In the genomic region with DNA sequence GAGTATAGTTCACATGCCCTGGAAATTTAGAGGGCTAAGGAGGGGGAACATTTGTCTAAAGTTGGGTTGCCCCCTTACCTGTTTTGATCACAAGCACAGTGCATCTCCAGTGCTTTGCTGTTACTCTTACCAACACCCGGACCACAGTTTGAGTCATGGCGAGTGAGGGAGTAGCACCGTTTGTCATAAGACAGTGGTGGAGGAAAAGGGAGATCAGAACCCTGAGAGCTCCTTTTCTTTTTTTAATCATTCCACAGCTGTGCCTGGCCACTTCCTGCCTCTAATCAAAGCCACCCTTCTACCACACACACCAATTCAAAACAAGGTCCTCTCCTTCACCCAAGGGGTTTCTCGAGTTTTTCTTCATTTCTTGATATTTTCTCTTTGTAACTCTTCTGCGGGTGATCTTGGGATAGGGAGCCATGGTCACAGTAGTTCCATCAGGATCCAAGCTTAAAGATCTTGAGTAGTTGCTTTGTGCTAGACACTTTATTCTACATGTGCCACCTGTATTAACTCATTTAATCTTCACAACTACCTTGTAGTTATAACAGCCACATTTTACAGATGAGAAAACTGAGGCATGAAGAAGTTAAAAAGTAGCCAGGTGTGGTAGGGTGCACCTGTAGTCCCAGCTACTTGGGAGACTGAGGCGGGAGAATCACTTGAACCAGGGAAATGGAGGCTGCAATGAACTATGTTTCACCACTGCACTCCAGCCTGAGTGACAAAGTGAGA, we compare ENCODE assay signal across 1 cellular context.
TF ChIP-seq lines count a peak whose summit lies in the region.

No MANE protein-coding gene starts in this region.

TF ChIP-seq in H1, 55 proteins besides CTCF, POLR2A, EP300 and RAD21:
- TF ChIP-seq TAF7 (optimal IDR thresholded peaks at IDR 0.05; ENCODE audit: borderline replicate concordance, low read depth, low read length) (no peak), SIRT6 (IDR thresholded peaks at IDR 0.05; ENCODE audit: low read length) (no peak), POU5F1 (IDR thresholded peaks at IDR 0.05; ENCODE audit: low read depth, low read length) (no peak), CBX5 (IDR thresholded peaks at IDR 0.05; ENCODE audit: low read depth, low read length) (no peak), HDAC6 (IDR thresholded peaks at IDR 0.05; ENCODE audit: low read depth, low read length) (no peak), RNF2 (IDR thresholded peaks at IDR 0.05; ENCODE audit: borderline replicate concordance, low read depth, low read length, missing control alignments, poor library complexity, severe bottlenecking) (no peak), CHD1 (IDR thresholded peaks at IDR 0.05; ENCODE audit: low read depth, low read length) (no peak), NRF1 (IDR thresholded peaks at IDR 0.05; ENCODE audit: low read depth, low read length) (no peak), RBBP5 (IDR thresholded peaks at IDR 0.05; ENCODE audit: borderline replicate concordance, low read depth, low read length) (no peak), KDM4A (IDR thresholded peaks at IDR 0.05; ENCODE audit: low read depth, low read length, severe bottlenecking) (no peak), KDM5A (IDR thresholded peaks at IDR 0.05; ENCODE audit: low read length) (no peak), BRCA1 (IDR thresholded peaks at IDR 0.05; ENCODE audit: low read depth, low read length) (no peak), SRF (IDR thresholded peaks at IDR 0.05; ENCODE audit: low read depth, low read length) (no peak)
- TF ChIP-seq, protein P1, sequence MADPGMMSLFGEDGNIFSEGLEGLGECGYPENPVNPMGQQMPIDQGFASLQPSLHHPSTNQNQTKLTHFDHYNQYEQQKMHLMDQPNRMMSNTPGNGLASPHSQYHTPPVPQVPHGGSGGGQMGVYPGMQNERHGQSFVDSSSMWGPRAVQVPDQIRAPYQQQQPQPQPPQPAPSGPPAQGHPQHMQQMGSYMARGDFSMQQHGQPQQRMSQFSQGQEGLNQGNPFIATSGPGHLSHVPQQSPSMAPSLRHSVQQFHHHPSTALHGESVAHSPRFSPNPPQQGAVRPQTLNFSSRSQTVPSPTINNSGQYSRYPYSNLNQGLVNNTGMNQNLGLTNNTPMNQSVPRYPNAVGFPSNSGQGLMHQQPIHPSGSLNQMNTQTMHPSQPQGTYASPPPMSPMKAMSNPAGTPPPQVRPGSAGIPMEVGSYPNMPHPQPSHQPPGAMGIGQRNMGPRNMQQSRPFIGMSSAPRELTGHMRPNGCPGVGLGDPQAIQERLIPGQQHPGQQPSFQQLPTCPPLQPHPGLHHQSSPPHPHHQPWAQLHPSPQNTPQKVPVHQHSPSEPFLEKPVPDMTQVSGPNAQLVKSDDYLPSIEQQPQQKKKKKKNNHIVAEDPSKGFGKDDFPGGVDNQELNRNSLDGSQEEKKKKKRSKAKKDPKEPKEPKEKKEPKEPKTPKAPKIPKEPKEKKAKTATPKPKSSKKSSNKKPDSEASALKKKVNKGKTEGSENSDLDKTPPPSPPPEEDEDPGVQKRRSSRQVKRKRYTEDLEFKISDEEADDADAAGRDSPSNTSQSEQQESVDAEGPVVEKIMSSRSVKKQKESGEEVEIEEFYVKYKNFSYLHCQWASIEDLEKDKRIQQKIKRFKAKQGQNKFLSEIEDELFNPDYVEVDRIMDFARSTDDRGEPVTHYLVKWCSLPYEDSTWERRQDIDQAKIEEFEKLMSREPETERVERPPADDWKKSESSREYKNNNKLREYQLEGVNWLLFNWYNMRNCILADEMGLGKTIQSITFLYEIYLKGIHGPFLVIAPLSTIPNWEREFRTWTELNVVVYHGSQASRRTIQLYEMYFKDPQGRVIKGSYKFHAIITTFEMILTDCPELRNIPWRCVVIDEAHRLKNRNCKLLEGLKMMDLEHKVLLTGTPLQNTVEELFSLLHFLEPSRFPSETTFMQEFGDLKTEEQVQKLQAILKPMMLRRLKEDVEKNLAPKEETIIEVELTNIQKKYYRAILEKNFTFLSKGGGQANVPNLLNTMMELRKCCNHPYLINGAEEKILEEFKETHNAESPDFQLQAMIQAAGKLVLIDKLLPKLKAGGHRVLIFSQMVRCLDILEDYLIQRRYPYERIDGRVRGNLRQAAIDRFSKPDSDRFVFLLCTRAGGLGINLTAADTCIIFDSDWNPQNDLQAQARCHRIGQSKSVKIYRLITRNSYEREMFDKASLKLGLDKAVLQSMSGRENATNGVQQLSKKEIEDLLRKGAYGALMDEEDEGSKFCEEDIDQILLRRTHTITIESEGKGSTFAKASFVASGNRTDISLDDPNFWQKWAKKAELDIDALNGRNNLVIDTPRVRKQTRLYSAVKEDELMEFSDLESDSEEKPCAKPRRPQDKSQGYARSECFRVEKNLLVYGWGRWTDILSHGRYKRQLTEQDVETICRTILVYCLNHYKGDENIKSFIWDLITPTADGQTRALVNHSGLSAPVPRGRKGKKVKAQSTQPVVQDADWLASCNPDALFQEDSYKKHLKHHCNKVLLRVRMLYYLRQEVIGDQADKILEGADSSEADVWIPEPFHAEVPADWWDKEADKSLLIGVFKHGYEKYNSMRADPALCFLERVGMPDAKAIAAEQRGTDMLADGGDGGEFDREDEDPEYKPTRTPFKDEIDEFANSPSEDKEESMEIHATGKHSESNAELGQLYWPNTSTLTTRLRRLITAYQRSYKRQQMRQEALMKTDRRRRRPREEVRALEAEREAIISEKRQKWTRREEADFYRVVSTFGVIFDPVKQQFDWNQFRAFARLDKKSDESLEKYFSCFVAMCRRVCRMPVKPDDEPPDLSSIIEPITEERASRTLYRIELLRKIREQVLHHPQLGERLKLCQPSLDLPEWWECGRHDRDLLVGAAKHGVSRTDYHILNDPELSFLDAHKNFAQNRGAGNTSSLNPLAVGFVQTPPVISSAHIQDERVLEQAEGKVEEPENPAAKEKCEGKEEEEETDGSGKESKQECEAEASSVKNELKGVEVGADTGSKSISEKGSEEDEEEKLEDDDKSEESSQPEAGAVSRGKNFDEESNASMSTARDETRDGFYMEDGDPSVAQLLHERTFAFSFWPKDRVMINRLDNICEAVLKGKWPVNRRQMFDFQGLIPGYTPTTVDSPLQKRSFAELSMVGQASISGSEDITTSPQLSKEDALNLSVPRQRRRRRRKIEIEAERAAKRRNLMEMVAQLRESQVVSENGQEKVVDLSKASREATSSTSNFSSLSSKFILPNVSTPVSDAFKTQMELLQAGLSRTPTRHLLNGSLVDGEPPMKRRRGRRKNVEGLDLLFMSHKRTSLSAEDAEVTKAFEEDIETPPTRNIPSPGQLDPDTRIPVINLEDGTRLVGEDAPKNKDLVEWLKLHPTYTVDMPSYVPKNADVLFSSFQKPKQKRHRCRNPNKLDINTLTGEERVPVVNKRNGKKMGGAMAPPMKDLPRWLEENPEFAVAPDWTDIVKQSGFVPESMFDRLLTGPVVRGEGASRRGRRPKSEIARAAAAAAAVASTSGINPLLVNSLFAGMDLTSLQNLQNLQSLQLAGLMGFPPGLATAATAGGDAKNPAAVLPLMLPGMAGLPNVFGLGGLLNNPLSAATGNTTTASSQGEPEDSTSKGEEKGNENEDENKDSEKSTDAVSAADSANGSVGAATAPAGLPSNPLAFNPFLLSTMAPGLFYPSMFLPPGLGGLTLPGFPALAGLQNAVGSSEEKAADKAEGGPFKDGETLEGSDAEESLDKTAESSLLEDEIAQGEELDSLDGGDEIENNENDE (IDR thresholded peaks at IDR 0.05; ENCODE audit: insufficient replicate concordance, low read length): no peak
- TF ChIP-seq, protein P2, sequence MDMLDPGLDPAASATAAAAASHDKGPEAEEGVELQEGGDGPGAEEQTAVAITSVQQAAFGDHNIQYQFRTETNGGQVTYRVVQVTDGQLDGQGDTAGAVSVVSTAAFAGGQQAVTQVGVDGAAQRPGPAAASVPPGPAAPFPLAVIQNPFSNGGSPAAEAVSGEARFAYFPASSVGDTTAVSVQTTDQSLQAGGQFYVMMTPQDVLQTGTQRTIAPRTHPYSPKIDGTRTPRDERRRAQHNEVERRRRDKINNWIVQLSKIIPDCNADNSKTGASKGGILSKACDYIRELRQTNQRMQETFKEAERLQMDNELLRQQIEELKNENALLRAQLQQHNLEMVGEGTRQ (IDR thresholded peaks at IDR 0.05; ENCODE audit: low read length): no peak
